In genomic region chr1:220363196-220363831, GRCh38 we compare ENCODE assay signal across 1 cellular context.
TF ChIP-seq lines count a peak whose summit lies in the region.

No MANE protein-coding gene starts in this region.

TF ChIP-seq in K562, 482 proteins besides CTCF, POLR2A, EP300 and RAD21 (continued from another document):
- TF ChIP-seq KAT2B (IDR thresholded peaks at IDR 0.05; ENCODE audit: low read depth, low read length) = no peak
